In genomic region chr4:26272654-26273307, GRCh38 we compare ENCODE assay signal across 13 cellular contexts. TPM values are rescaled to one million over a fixed set of nuclear protein-coding genes. Genes with fewer than 3 reads are reported as not detected.
A peak's percentile ranks its signal among the peaks of the same experiment; 100 is the strongest.
DNase-seq lines count a peak whose midpoint lies in the region; ATAC-seq, FAIRE-seq and TF ChIP-seq lines count a peak whose summit lies in the region.
"Had no signal": no experiment of that assay in that cellular context is flagged by ENCODE, and none has a peak within 500 bp of the region (broad histone marks: within the 10 kb centered on the region; RNA-seq: fewer than 3 reads in every experiment).

No MANE protein-coding gene starts in this region.

- H3K36me3 ChIP-seq in HepG2 (replicated peaks in 1 of 2; ENCODE audit: control insufficient read depth in 1 of 2, insufficient read depth in 2 of 2, low read length in 2 of 2) (no peaks in the 10 kb centered on the region), uterus (no peaks in the 10 kb centered on the region)

- no peak for TF ChIP-seq RAD21 in HepG2 (CRISPR knock-in tag; IDR thresholded peaks at IDR 0.05)

- H4K20me1 ChIP-seq in HepG2 (ENCODE audit: insufficient read depth, low read length): no peaks in the 10 kb centered on the region

- H3K27me3 ChIP-seq in HepG2 (ENCODE audit: control insufficient read depth in 1 of 2, insufficient read depth in 2 of 2, low read length in 2 of 2) (peaks cover 0 to 2% of the 10 kb centered on the region in 2 experiments; a peak in 2 of 5 replicates), uterus (no peaks in the 10 kb centered on the region), dorsolateral prefrontal cortex (no peaks in the 10 kb centered on the region)

- POLR2A ChIA-PET in HepG2 (lab: Yijun Ruan, JAX): no interaction called here

- H3K4me3 ChIP-seq in HepG2 (replicated peaks in 1 of 3; ENCODE audit: insufficient read depth in 1 of 3, low read depth in 2 of 3, low read length in 3 of 3) (no peak overlapping the region), uterus (no peak overlapping the region), dorsolateral prefrontal cortex (no peak overlapping the region)

- no peak for TF ChIP-seq EP300 in HepG2 (IDR thresholded peaks at IDR 0.05; ENCODE audit: low read depth in 2 of 2, low read length in 2 of 2)
- no peak for TF ChIP-seq EP300 in HepG2 (CRISPR knock-in tag; IDR thresholded peaks at IDR 0.05; ENCODE audit: borderline replicate concordance)

- intact Hi-C loops in left ventricle myocardium superior (cut with micrococcal nuclease): no loop called here
- intact Hi-C loops in cardiac septum (cut with DNase I): no loop called here
- intact Hi-C loops in HepG2 (cut with micrococcal nuclease; ENCODE audit: unreplicated experiment): no loop called here
- intact Hi-C loops in uterus (cut with DNase I; ENCODE audit: low total_unique reads): no loop called here
- intact Hi-C loops in dorsolateral prefrontal cortex (cut with DNase I): no loop called here

- no peaks in the 10 kb centered on the region for H3K9me3 ChIP-seq in HepG2 (ENCODE audit: low read length)
- no peaks in the 10 kb centered on the region for H3K9me3 ChIP-seq in uterus

- 52% methylated on average over 3 of the region's 3 CpGs for WGBS in HepG2 (ENCODE audit: low lambda C conversion rate)

- TF ChIP-seq CTCF in HepG2 (CRISPR knock-in tag; IDR thresholded peaks at IDR 0.05): no peak
- TF ChIP-seq CTCF in uterus (IDR thresholded peaks at IDR 0.05): no peak
- TF ChIP-seq CTCF in dorsolateral prefrontal cortex (IDR thresholded peaks at IDR 0.05 in 54 of 56, conservative IDR thresholded peaks at IDR 0.05 in 2 of 56; ENCODE audit: low read depth in 1 of 56, partially characterized antibody in 56 of 56): no peak

- H2AFZ ChIP-seq in HepG2 (ENCODE audit: low read length): no peak overlapping the region

- H3K9ac ChIP-seq in HepG2 (ENCODE audit: insufficient read depth, low read depth, low read length): no peak overlapping the region

- no peak for FAIRE-seq in HepG2 (lab: Jason Lieb, UNC)
- FAIRE-seq: RCC 7860 had no signal

- ATAC-seq in left ventricle myocardium superior (peak; percentile 46), HepG2 (no peak), GM21576 (IDR thresholded peaks at IDR 0.05; ENCODE audit: unreplicated experiment) (no peak)

- BruUV-seq in HepG2 (replicated peaks; lab: Mats Ljungman, UMichigan): no TSS peak

- no peak for TF ChIP-seq POLR2A in HepG2 (IDR thresholded peaks at IDR 0.05; ENCODE audit: insufficient read depth in 1 of 2, low read depth in 2 of 2, low read length in 2 of 2)
- no peak for TF ChIP-seq POLR2A in uterus (IDR thresholded peaks at IDR 0.05)

- DNase-seq in left ventricle myocardium superior (no peak), cardiac septum (ENCODE audit: low spot score) (no peak), SIG-M5 (lab: John Stamatoyannopoulos, UW) (peak; percentile 59), HepG2 (ENCODE audit: low spot score) (peak; percentile 1), uterus (no peak), dorsolateral prefrontal cortex (no peak), foreskin melanocyte (no peak)
- DNase-seq: activated gamma-delta T cell treated with Interleukin-2 at 50 U/mL for 16 hours, HFFc6, NCI-H1092 treated with DMSO at 0.1 percent for 48 hours, occipital lobe had no signal

- no peak overlapping the region for H3K27ac ChIP-seq in HepG2 (ENCODE audit: extremely low read length, insufficient read depth, low read length)
- H3K27ac ChIP-seq in uterus: peak overlapping the region; percentile 2 to 48
- H3K27ac ChIP-seq in dorsolateral prefrontal cortex: peak overlapping the region in 6 of 59 donors; percentile 25 to 55 (median 34)

- H3K79me2 ChIP-seq in HepG2 (ENCODE audit: insufficient read depth, low read length): no peaks in the 10 kb centered on the region

- CTCF ChIA-PET in HepG2 (lab: Yijun Ruan, JAX; ENCODE audit: low intra/inter-chr PET ratio, low total read pairs): no interaction called here

- in situ Hi-C loops in HepG2 (cut with HindIII; ENCODE audit: extremely low pct_ligation_motif_present, low pct_unique_long_range_greater_than_20kb): no loop called here

- H3K4me1 ChIP-seq in HepG2 (ENCODE audit: insufficient read depth, low read length) (no peaks in the 10 kb centered on the region), uterus (no peaks in the 10 kb centered on the region)

- no peak overlapping the region for H3K4me2 ChIP-seq in HepG2 (ENCODE audit: low read depth, low read length)

TF ChIP-seq in HepG2, 621 proteins besides CTCF, POLR2A, EP300 and RAD21 (continues in another document):
- TF ChIP-seq ZNF24 (IDR thresholded peaks at IDR 0.05) (no peak), THYN1 (CRISPR knock-in tag; IDR thresholded peaks at IDR 0.05; ENCODE audit: borderline replicate concordance, low read depth) (no peak), ZNF607 (CRISPR knock-in tag; IDR thresholded peaks at IDR 0.05; ENCODE audit: borderline replicate concordance) (no peak), RAD51 (IDR thresholded peaks at IDR 0.05; ENCODE audit: borderline replicate concordance) (no peak), ZNF780A (CRISPR knock-in tag; IDR thresholded peaks at IDR 0.05) (no peak)
- TF ChIP-seq, protein P1, sequence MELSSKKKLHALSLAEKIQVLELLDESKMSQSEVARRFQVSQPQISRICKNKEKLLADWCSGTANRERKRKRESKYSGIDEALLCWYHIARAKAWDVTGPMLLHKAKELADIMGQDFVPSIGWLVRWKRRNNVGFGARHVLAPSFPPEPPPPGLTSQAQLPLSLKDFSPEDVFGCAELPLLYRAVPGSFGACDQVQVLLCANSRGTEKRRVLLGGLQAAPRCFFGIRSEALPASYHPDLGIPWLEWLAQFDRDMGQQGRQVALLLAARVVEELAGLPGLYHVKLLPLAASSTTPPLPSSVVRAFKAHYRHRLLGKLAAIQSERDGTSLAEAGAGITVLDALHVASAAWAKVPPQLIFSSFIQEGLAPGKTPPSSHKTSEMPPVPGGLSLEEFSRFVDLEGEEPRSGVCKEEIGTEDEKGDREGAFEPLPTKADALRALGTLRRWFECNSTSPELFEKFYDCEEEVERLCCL (CRISPR knock-in tag; IDR thresholded peaks at IDR 0.05; ENCODE audit: borderline replicate concordance): no peak
- TF ChIP-seq, protein P2, sequence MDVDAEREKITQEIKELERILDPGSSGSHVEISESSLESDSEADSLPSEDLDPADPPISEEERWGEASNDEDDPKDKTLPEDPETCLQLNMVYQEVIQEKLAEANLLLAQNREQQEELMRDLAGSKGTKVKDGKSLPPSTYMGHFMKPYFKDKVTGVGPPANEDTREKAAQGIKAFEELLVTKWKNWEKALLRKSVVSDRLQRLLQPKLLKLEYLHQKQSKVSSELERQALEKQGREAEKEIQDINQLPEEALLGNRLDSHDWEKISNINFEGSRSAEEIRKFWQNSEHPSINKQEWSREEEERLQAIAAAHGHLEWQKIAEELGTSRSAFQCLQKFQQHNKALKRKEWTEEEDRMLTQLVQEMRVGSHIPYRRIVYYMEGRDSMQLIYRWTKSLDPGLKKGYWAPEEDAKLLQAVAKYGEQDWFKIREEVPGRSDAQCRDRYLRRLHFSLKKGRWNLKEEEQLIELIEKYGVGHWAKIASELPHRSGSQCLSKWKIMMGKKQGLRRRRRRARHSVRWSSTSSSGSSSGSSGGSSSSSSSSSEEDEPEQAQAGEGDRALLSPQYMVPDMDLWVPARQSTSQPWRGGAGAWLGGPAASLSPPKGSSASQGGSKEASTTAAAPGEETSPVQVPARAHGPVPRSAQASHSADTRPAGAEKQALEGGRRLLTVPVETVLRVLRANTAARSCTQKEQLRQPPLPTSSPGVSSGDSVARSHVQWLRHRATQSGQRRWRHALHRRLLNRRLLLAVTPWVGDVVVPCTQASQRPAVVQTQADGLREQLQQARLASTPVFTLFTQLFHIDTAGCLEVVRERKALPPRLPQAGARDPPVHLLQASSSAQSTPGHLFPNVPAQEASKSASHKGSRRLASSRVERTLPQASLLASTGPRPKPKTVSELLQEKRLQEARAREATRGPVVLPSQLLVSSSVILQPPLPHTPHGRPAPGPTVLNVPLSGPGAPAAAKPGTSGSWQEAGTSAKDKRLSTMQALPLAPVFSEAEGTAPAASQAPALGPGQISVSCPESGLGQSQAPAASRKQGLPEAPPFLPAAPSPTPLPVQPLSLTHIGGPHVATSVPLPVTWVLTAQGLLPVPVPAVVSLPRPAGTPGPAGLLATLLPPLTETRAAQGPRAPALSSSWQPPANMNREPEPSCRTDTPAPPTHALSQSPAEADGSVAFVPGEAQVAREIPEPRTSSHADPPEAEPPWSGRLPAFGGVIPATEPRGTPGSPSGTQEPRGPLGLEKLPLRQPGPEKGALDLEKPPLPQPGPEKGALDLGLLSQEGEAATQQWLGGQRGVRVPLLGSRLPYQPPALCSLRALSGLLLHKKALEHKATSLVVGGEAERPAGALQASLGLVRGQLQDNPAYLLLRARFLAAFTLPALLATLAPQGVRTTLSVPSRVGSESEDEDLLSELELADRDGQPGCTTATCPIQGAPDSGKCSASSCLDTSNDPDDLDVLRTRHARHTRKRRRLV (CRISPR knock-in tag; IDR thresholded peaks at IDR 0.05): no peak

RNA-seq across cellular contexts. Expression of gene RBPJ, which starts 48.0 kb away (rescaled TPM):
- total RNA-seq in left ventricle myocardium superior (48.4 TPM), cardiac septum (38.2 TPM), HepG2 (2016; rRNA removed; fragmentation: Illumina TruSeq; extraction: Trizol) (25.9 and 46.3 TPM in 2 replicates), uterus (100 to 1,000 TPM in 2 of 4 donors, 10 to 100 TPM in 2; 42.9 to 238 (median 75.2) TPM), dorsolateral prefrontal cortex (100 to 1,000 TPM in 35 of 120 experiments, 10 to 100 TPM in 85; 61.1 to 192 (median 89.2) TPM)
- total RNA-seq in HepG2 (2016; cell fraction: cytosol; rRNA removed; fragmentation: Illumina TruSeq; extraction: Trizol; ENCODE audit: low read depth): 4.6 and 5.4 TPM in 2 replicates
- total RNA-seq in HepG2 (2016; cell fraction: insoluble cytoplasmic fraction; rRNA removed; fragmentation: Illumina TruSeq; extraction: Trizol): 26.5 and 41.4 TPM in 2 replicates
- 9.7 and 10.3 TPM in 2 replicates for total RNA-seq in HepG2 (2016; cell fraction: membrane; rRNA removed; fragmentation: Illumina TruSeq; extraction: Trizol)
- 43.5 and 46.2 TPM in 2 replicates for total RNA-seq in HepG2 (2016; cell fraction: nucleus; rRNA removed; fragmentation: Illumina TruSeq; extraction: Trizol)
- polyA plus RNA-seq in HepG2 (2011; rRNA removed): 22.7 and 33.2 TPM in 2 replicates
- polyA plus RNA-seq in HepG2 (2011; cell fraction: cytosol; rRNA removed): 15.1 and 17.4 TPM in 2 replicates
- 41.8 and 45.1 TPM in 2 replicates for polyA plus RNA-seq in HepG2 (2011; cell fraction: nucleus; rRNA removed)
- 29.3 and 33.0 TPM in 2 replicates for polyA plus RNA-seq in HepG2 (2012)
- 0.78 and 1.2 TPM in 2 replicates for polyA plus RNA-seq in HepG2 (2016; cell fraction: cytosol; fragmentation: Illumina TruSeq; extraction: Trizol; ENCODE audit: low read depth)
- polyA plus RNA-seq in HepG2 (2016; cell fraction: insoluble cytoplasmic fraction; fragmentation: Illumina TruSeq; extraction: Trizol; ENCODE audit: low read depth): 34.1 and 34.4 TPM in 2 replicates
- polyA plus RNA-seq in HepG2 (2016; cell fraction: membrane; fragmentation: Illumina TruSeq; extraction: Trizol; ENCODE audit: low read depth): 4.3 and 6.2 TPM in 2 replicates
- 36.2 and 36.5 TPM in 2 replicates for polyA plus RNA-seq in HepG2 (2016; cell fraction: nucleus; fragmentation: Illumina TruSeq; extraction: Trizol; ENCODE audit: insufficient read depth, low read depth)
- polyA minus RNA-seq in HepG2 (2011; rRNA and poly(A)+ RNA removed; ENCODE audit: low replicate concordance): 21.7 and 31.8 TPM in 2 replicates
- polyA minus RNA-seq in HepG2 (2011; cell fraction: cytosol; rRNA and poly(A)+ RNA removed): 18.4 and 24.8 TPM in 2 replicates
- 130 and 131 TPM in 2 replicates for polyA minus RNA-seq in HepG2 (2011; cell fraction: nucleus; rRNA and poly(A)+ RNA removed)

Comparison
In these comparisons a context has a peak if more than half of its experiments do, and no peak if none do; other contexts are left out.
1. DNase-seq: peak in SIG-M5 (single experiment) and HepG2 (single experiment); none in left ventricle myocardium superior (single experiment), cardiac septum (single experiment), uterus (0 of 2), dorsolateral prefrontal cortex (0 of 10) and foreskin melanocyte (single experiment).